In the genomic region with DNA sequence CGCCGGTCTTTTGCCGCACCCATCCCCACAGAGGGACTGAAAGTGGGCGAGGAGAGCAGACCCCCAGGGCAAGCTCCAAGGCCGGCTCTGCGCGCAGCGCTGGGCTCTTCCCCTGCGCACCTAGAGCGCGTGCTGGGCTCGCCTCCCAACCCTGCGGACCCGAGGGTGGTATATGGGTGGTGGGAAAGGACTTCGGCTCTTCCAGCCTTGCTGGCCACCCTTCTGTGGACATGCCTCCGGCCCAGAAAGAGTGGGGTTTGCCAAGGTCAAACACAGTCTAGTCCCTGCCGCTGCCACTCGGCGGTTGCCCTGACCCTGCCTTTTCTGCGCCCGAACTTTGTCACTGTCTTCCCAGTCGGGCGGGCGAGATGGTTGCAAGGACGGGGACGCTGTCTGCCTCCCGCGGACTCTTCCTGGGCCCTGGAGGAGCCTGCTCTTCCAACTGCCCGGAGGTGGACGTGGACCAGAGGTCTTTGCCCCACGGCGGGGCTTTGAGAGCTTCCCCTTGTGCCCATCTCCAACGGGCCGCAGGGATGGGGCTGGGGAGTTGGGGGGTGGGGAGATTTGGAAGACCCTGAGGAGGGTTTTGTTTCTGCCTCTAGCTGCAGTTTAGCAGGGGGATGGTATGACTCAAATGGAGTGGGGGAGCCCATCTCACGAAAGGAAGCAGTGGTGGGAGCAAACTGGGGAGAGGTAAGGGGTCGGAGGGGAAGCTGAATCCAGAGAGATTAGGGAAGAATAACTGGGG, we compare ENCODE assay signal across 10 cellular contexts. TPM values are rescaled to one million over a fixed set of nuclear protein-coding genes. Genes with fewer than 3 reads are reported as not detected.
DNase-seq lines count a peak whose midpoint lies in the region; ATAC-seq and TF ChIP-seq lines count a peak whose summit lies in the region.
"Had no signal": no experiment of that assay in that cellular context is flagged by ENCODE, and none has a peak within 500 bp of the region (broad histone marks: within the 10 kb centered on the region; RNA-seq: fewer than 3 reads in every experiment).

No MANE protein-coding gene starts in this region.

- no peak overlapping the region for H3K9ac ChIP-seq in iPS-18a (ENCODE audit: low read length)
- H3K9ac ChIP-seq in skeletal muscle tissue (ENCODE audit: low read depth in 1 of 3, low read length in 3 of 3), result peak overlapping the region; percentile 65 to 81 (median 73)

- DNase-seq in NCI-H82 (lab: John Stamatoyannopoulos, UW) (peak; percentile 53), NCI-H82 treated with DMSO at 0.1 percent for 48 hours (lab: John Stamatoyannopoulos, UW; ENCODE audit: unreplicated experiment) (no peak), WERI-Rb-1 (no peak), GM10248 (ENCODE audit: extremely low spot score) (no peak), foreskin keratinocyte (no peak)
- no peak for DNase-seq in stimulated activated naive CD8-positive, alpha-beta T cell treated with anti-CD3 and anti-CD28 coated beads, Interleukin-15, amount 100 ng/mL, for 72 hours
- DNase-seq: stimulated activated CD8-positive, alpha-beta memory T cell treated with anti-CD3 and anti-CD28 coated beads, Interleukin-4, amount 100 ng/mL, for 48 hours had no signal

- H3K4me1 ChIP-seq in iPS-18a (ENCODE audit: control insufficient read depth, low read depth, low read length) (peaks cover 10% of the 10 kb centered on the region), skeletal muscle tissue (ENCODE audit: control insufficient read depth in 3 of 3, insufficient read depth in 3 of 3, low read length in 3 of 3) (peaks cover 10 to 15% (median 15%) of the 10 kb centered on the region in 3 donors), foreskin keratinocyte (no peaks in the 10 kb centered on the region)

- H3K27ac Mint-ChIP-seq in stimulated activated naive CD8-positive, alpha-beta T cell treated with anti-CD3 and anti-CD28 coated beads, Interleukin-15, amount 100 ng/mL, for 72 hours, result no peak overlapping the region

- H3K9me3 ChIP-seq in WERI-Rb-1 (ENCODE audit: severe bottlenecking) (no peaks in the 10 kb centered on the region), iPS-18a (ENCODE audit: control insufficient read depth, low read depth, low read length) (no peaks in the 10 kb centered on the region), skeletal muscle tissue (ENCODE audit: control insufficient read depth in 3 of 3, low read length in 3 of 3) (no peaks in the 10 kb centered on the region)

- no peaks in the 10 kb centered on the region for H3K9me3 Mint-ChIP-seq in stimulated activated naive CD8-positive, alpha-beta T cell treated with anti-CD3 and anti-CD28 coated beads, Interleukin-15, amount 100 ng/mL, for 72 hours

- H3K27me3 ChIP-seq in WERI-Rb-1 (ENCODE audit: insufficient read depth, low read depth, severe bottlenecking) (no peaks in the 10 kb centered on the region), iPS-18a (ENCODE audit: control insufficient read depth, insufficient read depth, low read length) (peaks cover 52% of the 10 kb centered on the region), skeletal muscle tissue (ENCODE audit: control insufficient read depth in 3 of 3, insufficient read depth in 3 of 3, low read length in 3 of 3) (peaks cover 0 to 10% (median 7%) of the 10 kb centered on the region in 3 donors), foreskin keratinocyte (peaks cover 74% of the 10 kb centered on the region)

- H3K36me3 ChIP-seq in WERI-Rb-1 (no peaks in the 10 kb centered on the region; the same call in 1 of the 2 replicates), iPS-18a (ENCODE audit: control insufficient read depth, low read depth, low read length) (no peaks in the 10 kb centered on the region), skeletal muscle tissue (ENCODE audit: control insufficient read depth in 3 of 3, insufficient read depth in 3 of 3, low read length in 3 of 3) (no peaks in the 10 kb centered on the region)

- H3K27ac ChIP-seq in WERI-Rb-1 (no peak overlapping the region), iPS-18a (ENCODE audit: low read length) (no peak overlapping the region), skeletal muscle tissue (ENCODE audit: low read depth, low read length) (no peak overlapping the region), foreskin keratinocyte (no peak overlapping the region)
- H3K27ac ChIP-seq: RWPE1 had no signal

- POLR2A ChIA-PET in GM10248 (lab: Yijun Ruan, JAX), result no interaction called here

- peaks cover 61% of the 10 kb centered on the region for H3K27me3 Mint-ChIP-seq in stimulated activated naive CD8-positive, alpha-beta T cell treated with anti-CD3 and anti-CD28 coated beads, Interleukin-15, amount 100 ng/mL, for 72 hours

- CTCF ChIA-PET in GM10248 (lab: Yijun Ruan, JAX), result no interaction called here

- H3K4me3 Mint-ChIP-seq in stimulated activated naive CD8-positive, alpha-beta T cell treated with anti-CD3 and anti-CD28 coated beads, Interleukin-15, amount 100 ng/mL, for 72 hours, result peak overlapping the region in 1 of 2 donors; percentile 19

- no peak for TF ChIP-seq CTCF in WERI-Rb-1 (IDR thresholded peaks at IDR 0.05; ENCODE audit: low read depth, low read length)
- no peak for TF ChIP-seq CTCF in GM10248 (IDR thresholded peaks at IDR 0.05; ENCODE audit: control extremely low read depth, extremely low read depth, low read depth, missing control alignments)
- no peak for TF ChIP-seq CTCF in foreskin keratinocyte (conservative IDR thresholded peaks at IDR 0.05)

- H3K4me1 Mint-ChIP-seq in stimulated activated naive CD8-positive, alpha-beta T cell treated with anti-CD3 and anti-CD28 coated beads, Interleukin-15, amount 100 ng/mL, for 72 hours, result peaks cover 12% of the 10 kb centered on the region

- H3K4me3 ChIP-seq in WERI-Rb-1 (ENCODE audit: low read depth, low read length) (peak overlapping the region; percentile 49), iPS-18a (ENCODE audit: low read length) (peak overlapping the region; percentile 76), skeletal muscle tissue (ENCODE audit: low read length in 3 of 3) (peak overlapping the region; percentile 69 to 83 (median 81))

- no peak for ATAC-seq in stimulated activated naive CD8-positive, alpha-beta T cell treated with anti-CD3 and anti-CD28 coated beads, Interleukin-15, amount 100 ng/mL, for 72 hours
- ATAC-seq in foreskin keratinocyte, result no peak

RNA-seq across cellular contexts. Expression of a gene that starts 1.5 kb away (rescaled TPM):
- total RNA-seq in skeletal muscle tissue (9.9 TPM), foreskin keratinocyte (0.56 and 0.58 TPM in 2 replicates)
- polyA plus RNA-seq in foreskin keratinocyte, result 0.21 and 0.27 TPM in 2 replicates
